ENCODE assay signal across 8 cellular contexts in genomic region chr20:34312544-34313217, GRCh38.
A peak's percentile ranks its signal among the peaks of the same experiment; 100 is the strongest.
DNase-seq lines count a peak whose midpoint lies in the region; ATAC-seq and TF ChIP-seq lines count a peak whose summit lies in the region.

No MANE protein-coding gene starts in this region.

- peaks cover 7% of the 10 kb centered on the region for H3K4me1 Mint-ChIP-seq in T-helper 2 cell treated with Interferon-gamma antibody and Interleukin-4, amounts not matched to agents 5 μg/mL and 100 μg/mL, for 36 hours (ENCODE audit: low read depth)

- H3K36me3 ChIP-seq in GM06990 (ENCODE audit: control insufficient read depth, insufficient read depth, low read length), result no peaks in the 10 kb centered on the region

- no peak overlapping the region for H3K27ac Mint-ChIP-seq in T-helper 2 cell treated with Interferon-gamma antibody and Interleukin-4, amounts not matched to agents 5 μg/mL and 100 μg/mL, for 36 hours

- peak overlapping the region; percentile 38 for H3K4me3 Mint-ChIP-seq in T-helper 2 cell treated with Interferon-gamma antibody and Interleukin-4, amounts not matched to agents 5 μg/mL and 100 μg/mL, for 36 hours

- ATAC-seq in HG02852 (IDR thresholded peaks at IDR 0.05; ENCODE audit: unreplicated experiment) (peak; percentile 82), HG03469 (IDR thresholded peaks at IDR 0.05; ENCODE audit: unreplicated experiment) (no peak)

- H3K27me3 Mint-ChIP-seq in T-helper 2 cell treated with Interferon-gamma antibody and Interleukin-4, amounts not matched to agents 5 μg/mL and 100 μg/mL, for 36 hours (ENCODE audit: low read depth), result peaks cover 25% of the 10 kb centered on the region

- H3K4me3 ChIP-seq in GM06990 (replicated peaks; ENCODE audit: low read depth, low read length) (no peak overlapping the region; the same call in 1 of the 2 replicates), retinal pigment epithelial cell (ENCODE audit: low read length) (peak overlapping the region; percentile 27)

- H3K27ac ChIP-seq in angular gyrus (ENCODE audit: low read depth, low read length), result peak overlapping the region; percentile 61

- H3K27me3 ChIP-seq in GM06990 (replicated peaks; ENCODE audit: control insufficient read depth, insufficient read depth, low read length), result no peaks in the 10 kb centered on the region

- H3K9me3 Mint-ChIP-seq in T-helper 2 cell treated with Interferon-gamma antibody and Interleukin-4, amounts not matched to agents 5 μg/mL and 100 μg/mL, for 36 hours, result no peaks in the 10 kb centered on the region

- DNase-seq in GM06990 (ENCODE audit: extremely low read depth, insufficient read length) (peak; percentile 72), NCI-H187 treated with DMSO at 0.1 percent for 48 hours (lab: John Stamatoyannopoulos, UW) (peak; percentile 39), hepatic stellate cell (ENCODE audit: low spot score) (peak; percentile 79), retinal pigment epithelial cell (ENCODE audit: low read depth) (peak; percentile 43)
- peak; percentile 77 for DNase-seq in T-helper 2 cell treated with Interferon-gamma antibody and Interleukin-4, amounts not matched to agents 5 μg/mL and 100 μg/mL, for 36 hours (ENCODE audit: low spot score)

- TF ChIP-seq CTCF in GM06990 (IDR thresholded peaks at IDR 0.05; ENCODE audit: insufficient read depth, low read length, poor library complexity, severe bottlenecking) (peak; percentile 100), retinal pigment epithelial cell (conservative IDR thresholded peaks at IDR 0.05; ENCODE audit: low read depth, low read length) (peak; percentile 100)

- H3K36me3 Mint-ChIP-seq in T-helper 2 cell treated with Interferon-gamma antibody and Interleukin-4, amounts not matched to agents 5 μg/mL and 100 μg/mL, for 36 hours (ENCODE audit: low read depth), result no peaks in the 10 kb centered on the region
